21 cellular contexts compared by ENCODE assay signal in the genomic region with DNA sequence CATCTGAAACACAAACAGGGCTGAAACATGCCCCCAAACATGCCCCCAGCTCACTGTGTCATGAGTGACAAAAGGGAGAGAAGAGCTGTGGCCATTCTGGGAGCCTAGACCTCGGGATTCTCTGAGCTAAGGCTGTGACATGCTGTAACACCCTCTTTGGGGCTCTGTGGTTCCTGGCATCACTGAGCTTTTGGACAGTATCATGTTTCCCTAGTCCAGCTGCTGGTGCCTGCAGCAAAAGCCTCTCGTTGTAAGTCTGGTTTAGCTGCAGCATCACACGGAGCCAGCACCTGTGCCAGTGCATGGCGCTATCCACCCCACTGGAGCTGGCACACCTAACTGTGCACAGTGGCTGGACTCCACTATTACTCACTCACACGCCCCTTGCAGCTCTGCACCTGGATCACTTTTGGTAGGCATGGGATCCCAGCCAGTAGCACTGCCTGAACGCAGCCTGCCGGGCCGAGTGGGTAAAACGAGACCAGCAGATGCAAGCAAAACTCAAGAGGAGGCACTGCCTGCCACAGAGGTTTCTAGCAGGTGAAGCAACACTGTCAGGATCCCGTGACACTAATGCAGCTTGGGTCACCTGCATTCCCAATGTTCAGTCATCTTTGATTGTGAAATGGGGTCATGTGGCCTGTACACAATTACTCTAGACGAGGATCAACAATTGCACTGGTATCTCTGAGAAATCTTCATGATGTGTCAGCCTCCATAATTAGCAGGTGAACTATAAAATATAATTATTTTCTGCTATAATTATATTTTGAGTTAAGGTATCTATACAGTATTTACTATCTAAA.
DNase-seq lines count a peak whose midpoint lies in the region; ATAC-seq and TF ChIP-seq lines count a peak whose summit lies in the region.
"Had no signal": no experiment of that assay in that cellular context is flagged by ENCODE, and none has a peak within 500 bp of the region (broad histone marks: within the 10 kb centered on the region; RNA-seq: fewer than 3 reads in every experiment).

No MANE protein-coding gene starts in this region.

- H3K4me1 Mint-ChIP-seq in chondrocyte (ENCODE audit: low read depth), result no peaks in the 10 kb centered on the region
- peaks cover 7% of the 10 kb centered on the region for H3K4me1 Mint-ChIP-seq in mesothelial cell of epicardium
- H3K4me1 Mint-ChIP-seq: activated CD4-positive, alpha-beta T cell treated with anti-CD3 and anti-CD28 coated beads for 36 hours; activated CD8-positive, alpha-beta memory T cell treated with anti-CD3 and anti-CD28 coated beads, Interleukin-2, amount 10 ng/mL, durations not matched to agents 7 days and 5 days; CD8-positive, alpha-beta memory T cell; naive B cell had no signal

- no peaks in the 10 kb centered on the region for H3K36me3 ChIP-seq in mucosa of descending colon (ENCODE audit: low read depth)
- H3K36me3 ChIP-seq: thyroid gland had no signal

- H3K27ac Mint-ChIP-seq in chondrocyte (ENCODE audit: unreplicated experiment), result no peak overlapping the region
- H3K27ac Mint-ChIP-seq in mesothelial cell of epicardium, result no peak overlapping the region
- H3K27ac Mint-ChIP-seq: activated CD4-positive, alpha-beta T cell treated with anti-CD3 and anti-CD28 coated beads for 36 hours; activated CD8-positive, alpha-beta memory T cell treated with anti-CD3 and anti-CD28 coated beads, Interleukin-2, amount 10 ng/mL, durations not matched to agents 7 days and 5 days; activated naive CD8-positive, alpha-beta T cell; CD8-positive, alpha-beta memory T cell; naive B cell had no signal

- H3K4me3 ChIP-seq in mucosa of descending colon, result no peak overlapping the region
- H3K4me3 ChIP-seq: lung, thyroid gland had no signal

- H3K27me3 Mint-ChIP-seq in chondrocyte (ENCODE audit: low read depth), result no peaks in the 10 kb centered on the region
- no peaks in the 10 kb centered on the region for H3K27me3 Mint-ChIP-seq in mesothelial cell of epicardium (ENCODE audit: low read depth)
- H3K27me3 Mint-ChIP-seq: activated CD4-positive, alpha-beta T cell treated with anti-CD3 and anti-CD28 coated beads for 36 hours; activated CD8-positive, alpha-beta memory T cell treated with anti-CD3 and anti-CD28 coated beads, Interleukin-2, amount 10 ng/mL, durations not matched to agents 7 days and 5 days; activated naive CD8-positive, alpha-beta T cell; CD8-positive, alpha-beta memory T cell; naive B cell had no signal

- H3K4me1 ChIP-seq in mucosa of descending colon (ENCODE audit: low read depth), result no peaks in the 10 kb centered on the region
- H3K4me1 ChIP-seq: thyroid gland had no signal

- H3K36me3 Mint-ChIP-seq in chondrocyte (ENCODE audit: low read depth), result no peaks in the 10 kb centered on the region
- H3K36me3 Mint-ChIP-seq in mesothelial cell of epicardium, result no peaks in the 10 kb centered on the region
- H3K36me3 Mint-ChIP-seq: activated CD8-positive, alpha-beta memory T cell treated with anti-CD3 and anti-CD28 coated beads, Interleukin-2, amount 10 ng/mL, durations not matched to agents 7 days and 5 days; activated naive CD8-positive, alpha-beta T cell; CD8-positive, alpha-beta memory T cell; naive B cell had no signal

- no peaks in the 10 kb centered on the region for H3K9me3 ChIP-seq in mucosa of descending colon
- H3K9me3 ChIP-seq: thyroid gland had no signal

- H3K9me3 Mint-ChIP-seq in chondrocyte (ENCODE audit: low read depth) (no peaks in the 10 kb centered on the region), mesothelial cell of epicardium (peaks cover 4% of the 10 kb centered on the region)

- TF ChIP-seq CTCF in mucosa of descending colon (IDR thresholded peaks at IDR 0.05) (no peak), chondrocyte (IDR thresholded peaks at IDR 0.05) (no peak), mesothelial cell of epicardium (IDR thresholded peaks at IDR 0.05; ENCODE audit: unreplicated experiment) (no peak)

- H3K4me3 Mint-ChIP-seq in chondrocyte (ENCODE audit: unreplicated experiment) (no peak overlapping the region), mesothelial cell of epicardium (no peak overlapping the region)
- H3K4me3 Mint-ChIP-seq: activated CD4-positive, alpha-beta T cell treated with anti-CD3 and anti-CD28 coated beads for 36 hours; activated CD8-positive, alpha-beta memory T cell treated with anti-CD3 and anti-CD28 coated beads, Interleukin-2, amount 10 ng/mL, durations not matched to agents 7 days and 5 days; activated naive CD8-positive, alpha-beta T cell; CD8-positive, alpha-beta memory T cell; naive B cell had no signal

- intact Hi-C loops in mucosa of descending colon (cut with DNase I, micrococcal nuclease), result no loop called here

- ATAC-seq in mucosa of descending colon, result peak; percentile 15
- no peak for ATAC-seq in GM19452 (IDR thresholded peaks at IDR 0.05; ENCODE audit: unreplicated experiment)
- ATAC-seq: activated CD4-positive, alpha-beta T cell treated with anti-CD3 and anti-CD28 coated beads for 36 hours; activated CD8-positive, alpha-beta memory T cell treated with anti-CD3 and anti-CD28 coated beads, Interleukin-2, amount 10 ng/mL, durations not matched to agents 7 days and 5 days; Right ventricle myocardium inferior; sciatic nerve had no signal

- DNase-seq in COLO668 (lab: John Stamatoyannopoulos, UW; ENCODE audit: unreplicated experiment) (peak; percentile 41), HuH-7.5 (ENCODE audit: low spot score) (peak; percentile 11), NCI-H69 (lab: John Stamatoyannopoulos, UW) (peak; percentile 72), mucosa of descending colon (no peak), chondrocyte (ENCODE audit: low spot score) (no peak), mesothelial cell of epicardium (ENCODE audit: low spot score in 2 of 2, unreplicated experiment in 2 of 2) (no peak)
- DNase-seq: activated CD4-positive, alpha-beta T cell treated with anti-CD3 and anti-CD28 coated beads for 36 hours; activated CD8-positive, alpha-beta memory T cell treated with anti-CD3 and anti-CD28 coated beads, Interleukin-2, amount 10 ng/mL, durations not matched to agents 7 days and 5 days; CD8-positive, alpha-beta memory T cell; erythroblast; islet precursor cell; naive B cell; NCI-H1048; NCI-H226; stimulated activated naive CD4-positive, alpha-beta T cell treated with Interleukin-2 at 50 U/mL for 16 hours; thyroid gland had no signal

Comparison
In these comparisons a context has a peak if more than half of its experiments do, and no peak if none do; other contexts are left out.
1. DNase-seq: peak in COLO668 (single experiment), HuH-7.5 (single experiment) and NCI-H69 (single experiment); none in mucosa of descending colon (0 of 3), chondrocyte (single experiment) and mesothelial cell of epicardium (0 of 2).